9 cellular contexts compared by ENCODE assay signal in the genomic region with DNA sequence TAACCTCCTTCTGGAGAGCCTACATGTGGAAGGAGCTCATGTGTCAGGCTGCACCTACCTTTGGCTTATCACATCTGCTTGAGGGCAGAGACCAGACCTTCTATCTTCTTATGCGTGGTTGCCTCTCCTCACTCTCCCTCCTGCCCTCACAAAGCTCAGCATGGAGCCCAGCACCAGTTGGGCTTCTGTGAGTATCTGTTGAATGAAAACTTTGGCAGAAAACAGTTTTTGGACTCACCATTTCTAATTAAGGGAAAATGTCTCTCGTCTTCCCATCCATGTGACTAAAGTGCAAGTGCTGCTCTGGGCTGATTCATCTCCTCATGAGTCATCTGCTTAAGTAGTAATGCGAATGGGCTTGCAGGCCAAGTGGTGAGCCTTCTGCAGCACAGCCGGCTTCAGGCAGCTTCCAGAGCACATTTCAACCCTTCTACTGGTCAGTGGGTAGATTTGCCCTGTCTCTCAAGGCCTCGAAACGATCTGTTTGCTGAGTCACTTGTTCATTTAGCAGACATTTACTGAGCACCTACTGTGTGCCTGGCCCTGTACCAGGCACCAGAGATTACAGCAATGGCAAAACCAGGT.
A peak's percentile ranks its signal among the peaks of the same experiment; 100 is the strongest.
DNase-seq lines count a peak whose midpoint lies in the region; ATAC-seq and TF ChIP-seq lines count a peak whose summit lies in the region.
"Had no signal": no experiment of that assay in that cellular context is flagged by ENCODE, and none has a peak within 500 bp of the region (broad histone marks: within the 10 kb centered on the region; RNA-seq: fewer than 3 reads in every experiment).

No MANE protein-coding gene starts in this region.

- dilution Hi-C loops in mammary epithelial cell (cut with HindIII; ENCODE audit: low sequenced_read_pairs): no loop called here

- H4K20me1 ChIP-seq in mammary epithelial cell (ENCODE audit: insufficient read depth, low read length): no peaks in the 10 kb centered on the region

- no peaks in the 10 kb centered on the region for H3K36me3 Mint-ChIP-seq in CD8-positive, alpha-beta memory T cell
- H3K36me3 Mint-ChIP-seq: activated naive CD8-positive, alpha-beta T cell treated with anti-CD3 and anti-CD28 coated beads, Interleukin-2, amount 10 ng/mL, durations not matched to agents 7 days and 5 days had no signal

- no peaks in the 10 kb centered on the region for H3K9me3 Mint-ChIP-seq in CD8-positive, alpha-beta memory T cell
- H3K9me3 Mint-ChIP-seq: activated naive CD8-positive, alpha-beta T cell treated with anti-CD3 and anti-CD28 coated beads, Interleukin-2, amount 10 ng/mL, durations not matched to agents 7 days and 5 days had no signal

- H3K9me3 ChIP-seq in CD8-positive, alpha-beta memory T cell (ENCODE audit: low read length): no peaks in the 10 kb centered on the region
- H3K9me3 ChIP-seq in mammary epithelial cell (replicated peaks; ENCODE audit: insufficient read depth, low read length): no peaks in the 10 kb centered on the region

- H3K27me3 ChIP-seq in CD8-positive, alpha-beta memory T cell (ENCODE audit: insufficient read depth, low read length, poor library complexity, severe bottlenecking): no peaks in the 10 kb centered on the region
- no peaks in the 10 kb centered on the region for H3K27me3 ChIP-seq in mammary epithelial cell (ENCODE audit: insufficient read depth, low read length)

- 17% methylated on average over 6 of the region's 6 CpGs for WGBS in mammary epithelial cell (ENCODE audit: low coverage, missing lambda C conversion rate)

- CTCF ChIA-PET in CD8-positive, alpha-beta memory T cell (lab: Charles Lee): no interaction called here
- CTCF ChIA-PET in mammary epithelial cell (lab: Charles Lee; ENCODE audit: low non-redundant PET): interaction anchor here (0.5 to 0.6 kb wide), 2 partner anchors 29 to 226 kb away, joined by 5 to 8 read pairs; no protein-coding TSS in a partner anchor

- H3K27ac ChIP-seq in CD8-positive, alpha-beta memory T cell (ENCODE audit: low read depth, low read length): peak overlapping the region; percentile 48
- peak overlapping the region; percentile 61 for H3K27ac ChIP-seq in mammary epithelial cell (ENCODE audit: insufficient read depth, low read depth, low read length)

- H3K4me2 ChIP-seq in mammary epithelial cell (ENCODE audit: insufficient read depth, low read depth, low read length): peak overlapping the region; percentile 25

- TF ChIP-seq CTCF in mammary epithelial cell (conservative IDR thresholded peaks at IDR 0.05 in 1 of 2, IDR thresholded peaks at IDR 0.05 in 1 of 2; ENCODE audit: extremely low read depth in 1 of 2, insufficient read depth in 1 of 2, low read depth in 1 of 2, low read length in 2 of 2): peak in 1 of 2 donors; percentile 9

- POLR2A ChIA-PET in CD8-positive, alpha-beta memory T cell (lab: Charles Lee): no interaction called here

- H3K4me3 Mint-ChIP-seq in CD8-positive, alpha-beta memory T cell: no peak overlapping the region
- H3K4me3 Mint-ChIP-seq: activated naive CD8-positive, alpha-beta T cell treated with anti-CD3 and anti-CD28 coated beads, Interleukin-2, amount 10 ng/mL, durations not matched to agents 7 days and 5 days had no signal

- no peak overlapping the region for H3K4me3 ChIP-seq in CD8-positive, alpha-beta memory T cell (ENCODE audit: low read length)
- H3K4me3 ChIP-seq in mammary epithelial cell (replicated peaks in 1 of 3; ENCODE audit: insufficient read depth in 1 of 3, low read depth in 2 of 3, low read length in 3 of 3): no peak overlapping the region

- peak overlapping the region in 1 of 8 donors; percentile 39 for H3K27ac Mint-ChIP-seq in CD8-positive, alpha-beta memory T cell
- H3K27ac Mint-ChIP-seq: activated naive CD8-positive, alpha-beta T cell treated with anti-CD3 and anti-CD28 coated beads, Interleukin-2, amount 10 ng/mL, durations not matched to agents 7 days and 5 days had no signal

- no peaks in the 10 kb centered on the region for H3K4me1 Mint-ChIP-seq in CD8-positive, alpha-beta memory T cell

- BruUV-seq in mammary epithelial cell (replicated peaks; lab: Mats Ljungman, UMichigan): no TSS peak

- no peak overlapping the region for H3K9ac ChIP-seq in mammary epithelial cell (ENCODE audit: insufficient read depth, low read length)

- peak overlapping the region; percentile 91 for H2AFZ ChIP-seq in mammary epithelial cell (ENCODE audit: low read depth, low read length)

- no peaks in the 10 kb centered on the region for H3K4me1 ChIP-seq in CD8-positive, alpha-beta memory T cell (ENCODE audit: insufficient read depth, low read length)
- H3K4me1 ChIP-seq in mammary epithelial cell (ENCODE audit: insufficient read depth, low read length): peaks cover 37% of the 10 kb centered on the region

- in situ Hi-C loops in mammary epithelial cell (cut with MboI; ENCODE audit: low sequenced_read_pairs in 2 of 2): no loop called here

- intact Hi-C loops in mammary epithelial cell (cut with micrococcal nuclease): loop anchor here (1.0 kb wide), 1 partner anchor 55 kb away; no protein-coding TSS in a partner anchor

- H3K36me3 ChIP-seq in CD8-positive, alpha-beta memory T cell (ENCODE audit: insufficient read depth, low read length): no peaks in the 10 kb centered on the region
- H3K36me3 ChIP-seq in mammary epithelial cell (ENCODE audit: insufficient read depth, low read length): no peaks in the 10 kb centered on the region

- ATAC-seq in HG03159 (IDR thresholded peaks at IDR 0.05; ENCODE audit: unreplicated experiment): no peak

- no peak for DNase-seq in CD8-positive, alpha-beta memory T cell
- peak; percentile 17 to 31 for DNase-seq in Kasumi-1 (lab: John Stamatoyannopoulos, UW)
- peak; percentile 94 for DNase-seq in mammary epithelial cell
- DNase-seq in myocyte (ENCODE audit: low read depth): peak; percentile 93
- DNase-seq in SHP77 (lab: John Stamatoyannopoulos, UW): no peak
- DNase-seq in DMS153 (lab: John Stamatoyannopoulos, UW): no peak
- no peak for DNase-seq in cerebellar cortex (ENCODE audit: low spot score)
- DNase-seq: activated naive CD8-positive, alpha-beta T cell treated with anti-CD3 and anti-CD28 coated beads, Interleukin-2, amount 10 ng/mL, durations not matched to agents 7 days and 5 days had no signal

- peaks cover 3 to 5% of the 10 kb centered on the region in 2 donors for H3K27me3 Mint-ChIP-seq in CD8-positive, alpha-beta memory T cell
- H3K27me3 Mint-ChIP-seq: activated naive CD8-positive, alpha-beta T cell treated with anti-CD3 and anti-CD28 coated beads, Interleukin-2, amount 10 ng/mL, durations not matched to agents 7 days and 5 days had no signal

- H3K79me2 ChIP-seq in mammary epithelial cell (ENCODE audit: insufficient read depth, low read length): no peaks in the 10 kb centered on the region

Comparison
In these comparisons a context has a peak if more than half of its experiments do, and no peak if none do; other contexts are left out.
1. DNase-seq: peak in Kasumi-1 (2 of 2), mammary epithelial cell (single experiment) and myocyte (single experiment); none in CD8-positive, alpha-beta memory T cell (0 of 5), SHP77 (0 of 2), DMS153 (single experiment) and cerebellar cortex (single experiment).